In the genomic region with DNA sequence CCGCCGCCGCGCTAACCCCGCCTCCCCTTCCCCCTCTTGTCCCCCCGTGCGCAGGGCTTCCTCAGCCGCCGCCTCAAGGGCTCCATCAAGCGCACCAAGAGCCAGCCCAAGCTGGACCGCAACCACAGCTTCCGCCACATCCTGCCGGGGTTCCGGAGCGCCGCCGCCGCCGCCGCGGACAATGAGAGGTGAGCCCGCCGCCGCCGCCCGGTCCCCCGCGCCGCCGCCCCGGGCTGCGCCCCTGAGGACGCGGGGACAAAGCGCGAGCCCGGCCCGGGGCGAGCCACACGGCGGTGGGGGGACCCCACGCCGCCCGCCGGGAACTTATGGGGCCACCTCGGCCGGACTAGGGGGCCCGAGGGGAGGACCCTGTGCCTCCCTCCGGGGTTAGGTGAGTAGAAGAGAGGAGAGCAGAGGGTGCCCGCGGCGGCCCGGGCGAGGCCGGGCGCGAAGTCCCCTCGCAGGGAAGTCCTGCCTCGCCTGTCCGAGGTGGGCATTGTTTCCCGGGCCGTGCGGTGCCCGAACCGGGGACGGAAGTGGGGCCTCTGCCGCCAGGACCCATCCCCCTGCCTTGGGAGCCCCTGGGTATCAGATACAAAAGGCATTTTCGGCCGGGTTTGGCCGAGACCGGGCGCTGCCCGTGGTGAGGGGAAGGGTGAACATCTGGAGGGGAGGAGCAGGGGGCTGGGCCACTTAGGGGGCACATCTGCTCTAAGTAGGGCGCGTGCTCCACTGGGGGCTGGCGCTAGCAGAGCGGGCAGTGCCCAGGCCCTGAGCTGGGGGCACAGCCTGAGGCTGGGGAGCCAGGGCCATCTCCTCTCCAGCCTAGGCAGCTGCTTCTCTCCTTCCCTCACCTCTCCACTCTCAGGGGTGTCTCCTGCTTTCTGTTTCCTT, we compare ENCODE assay signal across 1 cellular context.
TF ChIP-seq lines count a peak whose summit lies in the region.

No MANE protein-coding gene starts in this region.

TF ChIP-seq in neural cell, 6 proteins besides CTCF, POLR2A, EP300 and RAD21 (continued from another document):
- TF ChIP-seq, protein P1, sequence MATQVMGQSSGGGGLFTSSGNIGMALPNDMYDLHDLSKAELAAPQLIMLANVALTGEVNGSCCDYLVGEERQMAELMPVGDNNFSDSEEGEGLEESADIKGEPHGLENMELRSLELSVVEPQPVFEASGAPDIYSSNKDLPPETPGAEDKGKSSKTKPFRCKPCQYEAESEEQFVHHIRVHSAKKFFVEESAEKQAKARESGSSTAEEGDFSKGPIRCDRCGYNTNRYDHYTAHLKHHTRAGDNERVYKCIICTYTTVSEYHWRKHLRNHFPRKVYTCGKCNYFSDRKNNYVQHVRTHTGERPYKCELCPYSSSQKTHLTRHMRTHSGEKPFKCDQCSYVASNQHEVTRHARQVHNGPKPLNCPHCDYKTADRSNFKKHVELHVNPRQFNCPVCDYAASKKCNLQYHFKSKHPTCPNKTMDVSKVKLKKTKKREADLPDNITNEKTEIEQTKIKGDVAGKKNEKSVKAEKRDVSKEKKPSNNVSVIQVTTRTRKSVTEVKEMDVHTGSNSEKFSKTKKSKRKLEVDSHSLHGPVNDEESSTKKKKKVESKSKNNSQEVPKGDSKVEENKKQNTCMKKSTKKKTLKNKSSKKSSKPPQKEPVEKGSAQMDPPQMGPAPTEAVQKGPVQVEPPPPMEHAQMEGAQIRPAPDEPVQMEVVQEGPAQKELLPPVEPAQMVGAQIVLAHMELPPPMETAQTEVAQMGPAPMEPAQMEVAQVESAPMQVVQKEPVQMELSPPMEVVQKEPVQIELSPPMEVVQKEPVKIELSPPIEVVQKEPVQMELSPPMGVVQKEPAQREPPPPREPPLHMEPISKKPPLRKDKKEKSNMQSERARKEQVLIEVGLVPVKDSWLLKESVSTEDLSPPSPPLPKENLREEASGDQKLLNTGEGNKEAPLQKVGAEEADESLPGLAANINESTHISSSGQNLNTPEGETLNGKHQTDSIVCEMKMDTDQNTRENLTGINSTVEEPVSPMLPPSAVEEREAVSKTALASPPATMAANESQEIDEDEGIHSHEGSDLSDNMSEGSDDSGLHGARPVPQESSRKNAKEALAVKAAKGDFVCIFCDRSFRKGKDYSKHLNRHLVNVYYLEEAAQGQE (IDR thresholded peaks at IDR 0.05; ENCODE audit: borderline replicate concordance), result no peak
- TF ChIP-seq EZH2 (IDR thresholded peaks at IDR 0.05; ENCODE audit: borderline replicate concordance, insufficient read depth, low read length, poor library complexity, severe bottlenecking), result no peak
